ENCODE assay signal across 1 cellular context in genomic region chr11:119067371-119068222, GRCh38.
TF ChIP-seq lines count a peak whose summit lies in the region.

Gene VPS11 (plus strand): TSS chr11:119067818. CDS start chr11:119067824, 6 bp downstream.

TF ChIP-seq in K562, 482 proteins besides CTCF, POLR2A, EP300 and RAD21 (continued from another document and continues in another):
- TF ChIP-seq NR2C1 (IDR thresholded peaks at IDR 0.05) = peak; percentile 75
- TF ChIP-seq NR2C1 (tag; IDR thresholded peaks at IDR 0.05) = peak; percentile 70; the same call in 1 of the 2 replicates
- no peak for TF ChIP-seq HNRNPK (IDR thresholded peaks at IDR 0.05; ENCODE audit: low read depth, low read length, poor library complexity, severe bottlenecking)
- TF ChIP-seq SMARCC2 (IDR thresholded peaks at IDR 0.05; ENCODE audit: low read depth) = no peak
- no peak for TF ChIP-seq SAFB (IDR thresholded peaks at IDR 0.05; ENCODE audit: borderline replicate concordance, low read depth, low read length)
- TF ChIP-seq MNT (conservative IDR thresholded peaks at IDR 0.05) = peak; percentile 95 to 98
- TF ChIP-seq PHB2 (IDR thresholded peaks at IDR 0.05; ENCODE audit: low read depth) = no peak
- TF ChIP-seq MITF (IDR thresholded peaks at IDR 0.05) = 0 out of 2 replicates have a peak, but pooled peaks have one; percentile 71
- TF ChIP-seq, protein P1, sequence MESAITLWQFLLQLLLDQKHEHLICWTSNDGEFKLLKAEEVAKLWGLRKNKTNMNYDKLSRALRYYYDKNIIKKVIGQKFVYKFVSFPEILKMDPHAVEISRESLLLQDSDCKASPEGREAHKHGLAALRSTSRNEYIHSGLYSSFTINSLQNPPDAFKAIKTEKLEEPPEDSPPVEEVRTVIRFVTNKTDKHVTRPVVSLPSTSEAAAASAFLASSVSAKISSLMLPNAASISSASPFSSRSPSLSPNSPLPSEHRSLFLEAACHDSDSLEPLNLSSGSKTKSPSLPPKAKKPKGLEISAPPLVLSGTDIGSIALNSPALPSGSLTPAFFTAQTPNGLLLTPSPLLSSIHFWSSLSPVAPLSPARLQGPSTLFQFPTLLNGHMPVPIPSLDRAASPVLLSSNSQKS (CRISPR knock-in tag; IDR thresholded peaks at IDR 0.05) = no peak
- peak; percentile 89 for TF ChIP-seq ARID4B (CRISPR knock-in tag; IDR thresholded peaks at IDR 0.05)
- no peak for TF ChIP-seq TCF15 (CRISPR knock-in tag; IDR thresholded peaks at IDR 0.05)
- TF ChIP-seq IRF2 (CRISPR knock-in tag; IDR thresholded peaks at IDR 0.05) = no peak
- TF ChIP-seq, protein P2, sequence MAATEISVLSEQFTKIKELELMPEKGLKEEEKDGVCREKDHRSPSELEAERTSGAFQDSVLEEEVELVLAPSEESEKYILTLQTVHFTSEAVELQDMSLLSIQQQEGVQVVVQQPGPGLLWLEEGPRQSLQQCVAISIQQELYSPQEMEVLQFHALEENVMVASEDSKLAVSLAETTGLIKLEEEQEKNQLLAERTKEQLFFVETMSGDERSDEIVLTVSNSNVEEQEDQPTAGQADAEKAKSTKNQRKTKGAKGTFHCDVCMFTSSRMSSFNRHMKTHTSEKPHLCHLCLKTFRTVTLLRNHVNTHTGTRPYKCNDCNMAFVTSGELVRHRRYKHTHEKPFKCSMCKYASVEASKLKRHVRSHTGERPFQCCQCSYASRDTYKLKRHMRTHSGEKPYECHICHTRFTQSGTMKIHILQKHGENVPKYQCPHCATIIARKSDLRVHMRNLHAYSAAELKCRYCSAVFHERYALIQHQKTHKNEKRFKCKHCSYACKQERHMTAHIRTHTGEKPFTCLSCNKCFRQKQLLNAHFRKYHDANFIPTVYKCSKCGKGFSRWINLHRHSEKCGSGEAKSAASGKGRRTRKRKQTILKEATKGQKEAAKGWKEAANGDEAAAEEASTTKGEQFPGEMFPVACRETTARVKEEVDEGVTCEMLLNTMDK (IDR thresholded peaks at IDR 0.05; ENCODE audit: borderline replicate concordance, insufficient read depth, low read depth, low read length, poor library complexity, severe bottlenecking) = peak; percentile 21
- TF ChIP-seq NR3C1 (CRISPR knock-in tag; IDR thresholded peaks at IDR 0.05) = no peak
- TF ChIP-seq GATAD2A (IDR thresholded peaks at IDR 0.05) = no peak
- no peak for TF ChIP-seq ZNF507 (tag; conservative IDR thresholded peaks at IDR 0.05)
- TF ChIP-seq ZNF140 (CRISPR knock-in tag; IDR thresholded peaks at IDR 0.05) = no peak
- no peak for TF ChIP-seq PBX2 (CRISPR knock-in tag; IDR thresholded peaks at IDR 0.05; ENCODE audit: low read depth)
- no peak; the same call in 1 of the 2 replicates for TF ChIP-seq PBX2 (tag; conservative IDR thresholded peaks at IDR 0.05; ENCODE audit: low read depth)
- no peak for TF ChIP-seq XRCC5 (IDR thresholded peaks at IDR 0.05; ENCODE audit: low read depth, low read length)
- TF ChIP-seq HDAC1 (IDR thresholded peaks at IDR 0.05) = peak in 1 of 2 experiments; percentile 95; a peak in 2 of 4 replicates
- no peak for TF ChIP-seq BRD9 (IDR thresholded peaks at IDR 0.05; ENCODE audit: low read depth, partially characterized antibody)
- no peak for TF ChIP-seq ZNF436 (CRISPR knock-in tag; IDR thresholded peaks at IDR 0.05)
- no peak for TF ChIP-seq POLR3A (IDR thresholded peaks at IDR 0.05; ENCODE audit: borderline replicate concordance, extremely low read depth, insufficient read depth, insufficient read length)
- no peak for TF ChIP-seq ZNF655 (CRISPR knock-in tag; IDR thresholded peaks at IDR 0.05)
- no peak for TF ChIP-seq IFI16 (CRISPR knock-in tag; IDR thresholded peaks at IDR 0.05)
- TF ChIP-seq NCOA4 (IDR thresholded peaks at IDR 0.05; ENCODE audit: partially characterized antibody) = no peak
- TF ChIP-seq DIDO1 (tag; IDR thresholded peaks at IDR 0.05; ENCODE audit: low read depth) = peak; percentile 49; the same call in 1 of the 2 replicates
- peak; percentile 83 for TF ChIP-seq ETV5 (CRISPR knock-in tag; IDR thresholded peaks at IDR 0.05; ENCODE audit: low read depth)
- TF ChIP-seq, protein P3, sequence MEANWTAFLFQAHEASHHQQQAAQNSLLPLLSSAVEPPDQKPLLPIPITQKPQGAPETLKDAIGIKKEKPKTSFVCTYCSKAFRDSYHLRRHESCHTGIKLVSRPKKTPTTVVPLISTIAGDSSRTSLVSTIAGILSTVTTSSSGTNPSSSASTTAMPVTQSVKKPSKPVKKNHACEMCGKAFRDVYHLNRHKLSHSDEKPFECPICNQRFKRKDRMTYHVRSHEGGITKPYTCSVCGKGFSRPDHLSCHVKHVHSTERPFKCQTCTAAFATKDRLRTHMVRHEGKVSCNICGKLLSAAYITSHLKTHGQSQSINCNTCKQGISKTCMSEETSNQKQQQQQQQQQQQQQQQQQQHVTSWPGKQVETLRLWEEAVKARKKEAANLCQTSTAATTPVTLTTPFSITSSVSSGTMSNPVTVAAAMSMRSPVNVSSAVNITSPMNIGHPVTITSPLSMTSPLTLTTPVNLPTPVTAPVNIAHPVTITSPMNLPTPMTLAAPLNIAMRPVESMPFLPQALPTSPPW (CRISPR knock-in tag; IDR thresholded peaks at IDR 0.05) = peak; percentile 72
- no peak for TF ChIP-seq SETDB1 (IDR thresholded peaks at IDR 0.05; ENCODE audit: low read length)
- TF ChIP-seq POLR2B (IDR thresholded peaks at IDR 0.05; ENCODE audit: low read depth, partially characterized antibody) = peak; percentile 55
- TF ChIP-seq CGGBP1 (CRISPR knock-in tag; IDR thresholded peaks at IDR 0.05) = no peak
- TF ChIP-seq, protein P4, sequence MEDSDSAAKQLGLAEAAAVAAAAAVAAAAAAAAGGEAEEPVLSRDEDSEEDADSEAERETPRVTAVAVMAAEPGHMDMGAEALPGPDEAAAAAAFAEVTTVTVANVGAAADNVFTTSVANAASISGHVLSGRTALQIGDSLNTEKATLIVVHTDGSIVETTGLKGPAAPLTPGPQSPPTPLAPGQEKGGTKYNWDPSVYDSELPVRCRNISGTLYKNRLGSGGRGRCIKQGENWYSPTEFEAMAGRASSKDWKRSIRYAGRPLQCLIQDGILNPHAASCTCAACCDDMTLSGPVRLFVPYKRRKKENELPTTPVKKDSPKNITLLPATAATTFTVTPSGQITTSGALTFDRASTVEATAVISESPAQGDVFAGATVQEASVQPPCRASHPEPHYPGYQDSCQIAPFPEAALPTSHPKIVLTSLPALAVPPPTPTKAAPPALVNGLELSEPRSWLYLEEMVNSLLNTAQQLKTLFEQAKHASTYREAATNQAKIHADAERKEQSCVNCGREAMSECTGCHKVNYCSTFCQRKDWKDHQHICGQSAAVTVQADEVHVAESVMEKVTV (CRISPR knock-in tag; IDR thresholded peaks at IDR 0.05) = no peak
- 0 out of 2 replicates have a peak, but pooled peaks have one; percentile 27 for TF ChIP-seq MEF2A (IDR thresholded peaks at IDR 0.05; ENCODE audit: control insufficient read depth, low read depth, low read length)
- TF ChIP-seq NRF1 (conservative IDR thresholded peaks at IDR 0.05 in 1 of 2, IDR thresholded peaks at IDR 0.05 in 1 of 2) = peak; percentile 71 to 77; a peak in 3 of 4 replicates
- TF ChIP-seq TSC22D4 (tag; IDR thresholded peaks at IDR 0.05) = no peak
- TF ChIP-seq FOXP1 (CRISPR knock-in tag; IDR thresholded peaks at IDR 0.05) = peak; percentile 87
- TF ChIP-seq ZNF277 (CRISPR knock-in tag; IDR thresholded peaks at IDR 0.05; ENCODE audit: borderline replicate concordance) = no peak
